20 cellular contexts compared by ENCODE assay signal in the genomic region with DNA sequence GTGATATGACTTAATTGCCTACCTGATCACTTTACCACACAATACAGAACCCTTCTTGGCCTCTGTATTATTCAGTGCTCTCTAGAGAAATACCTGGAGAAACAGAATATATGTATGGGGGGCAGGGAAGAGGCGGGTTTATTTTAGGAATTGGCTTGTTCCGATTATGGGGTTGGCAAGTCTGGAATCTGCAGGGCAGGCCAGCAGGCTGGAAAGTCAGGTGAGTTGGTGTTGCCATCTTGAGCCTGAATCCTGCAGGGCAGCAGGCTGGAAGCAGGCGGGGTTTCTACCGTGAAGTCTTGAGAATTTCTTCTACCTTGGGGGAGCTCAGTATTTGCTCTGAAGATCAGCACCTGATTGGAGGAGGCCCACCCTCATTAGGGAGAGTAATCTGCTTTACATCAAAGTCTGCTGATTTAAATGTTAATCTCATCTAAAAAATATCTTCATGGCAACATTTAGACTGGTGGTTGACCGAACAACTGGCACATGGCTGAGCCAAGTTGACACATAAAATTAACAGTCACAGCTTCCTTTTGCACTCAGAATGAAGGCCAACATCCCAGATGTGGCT.
DNase-seq lines count a peak whose midpoint lies in the region; ATAC-seq, FAIRE-seq and TF ChIP-seq lines count a peak whose summit lies in the region.
"Had no signal": no experiment of that assay in that cellular context is flagged by ENCODE, and none has a peak within 500 bp of the region (broad histone marks: within the 10 kb centered on the region; RNA-seq: fewer than 3 reads in every experiment).

No MANE protein-coding gene starts in this region.

- ATAC-seq in heart left ventricle (peak in 3 of 4 donors; percentile 64 to 68 (median 64)), K562 (no peak), gastrocnemius medialis (peak; percentile 71 to 86), HG03045 (IDR thresholded peaks at IDR 0.05; ENCODE audit: unreplicated experiment) (no peak)
- ATAC-seq: PC-3 had no signal

- H3K27me3 ChIP-seq in heart left ventricle, result no peaks in the 10 kb centered on the region
- no peaks in the 10 kb centered on the region for H3K27me3 ChIP-seq in left ventricle myocardium inferior (ENCODE audit: low read depth)
- no peaks in the 10 kb centered on the region for H3K27me3 ChIP-seq in K562 (ENCODE audit: control insufficient read depth in 2 of 2, insufficient read depth in 2 of 2, low read length in 2 of 2)
- H3K27me3 ChIP-seq in H1 (replicated peaks in 1 of 4; ENCODE audit: control insufficient read depth in 3 of 4, extremely low read depth in 1 of 4, insufficient read depth in 3 of 4, low read length in 3 of 4), result no peaks in the 10 kb centered on the region
- H3K27me3 ChIP-seq in gastrocnemius medialis, result no peaks in the 10 kb centered on the region
- H3K27me3 ChIP-seq: SJCRH30 had no signal

- POLR2A ChIA-PET in K562 (lab: Yijun Ruan, JAX) (interaction anchor here (1.0 to 1.6 kb wide), 2 partner anchors 18 to 20 kb away, joined by 5 read pairs; no protein-coding TSS in a partner anchor), H1 (lab: Charles Lee; ENCODE audit: partially characterized antibody) (no interaction called here)

- peak in 3 of 12 donors; percentile 14 to 28 (median 17) for TF ChIP-seq CTCF in heart left ventricle (IDR thresholded peaks at IDR 0.05)
- no peak for TF ChIP-seq CTCF in left ventricle myocardium inferior (IDR thresholded peaks at IDR 0.05; ENCODE audit: borderline replicate concordance)
- no peak for TF ChIP-seq CTCF in K562 (IDR thresholded peaks at IDR 0.05 in 2 of 3, conservative IDR thresholded peaks at IDR 0.05 in 1 of 3; ENCODE audit: insufficient read depth in 2 of 3, low read depth in 1 of 3, low read length in 3 of 3)
- no peak for TF ChIP-seq CTCF in H1 (IDR thresholded peaks at IDR 0.05; ENCODE audit: control extremely low read depth in 1 of 3, insufficient read depth in 1 of 3, low read depth in 1 of 3, low read length in 3 of 3)
- peak in 3 of 5 experiments; percentile 11 to 44 (median 20) for TF ChIP-seq CTCF in gastrocnemius medialis (IDR thresholded peaks at IDR 0.05 in 4 of 5, conservative IDR thresholded peaks at IDR 0.05 in 1 of 5)

- H3K9me1 ChIP-seq in K562 (ENCODE audit: control insufficient read depth, insufficient read depth, low read length), result no peaks in the 10 kb centered on the region

- H3K4me2 ChIP-seq in K562 (ENCODE audit: insufficient read depth, low read length) (no peak overlapping the region), H1 (ENCODE audit: insufficient read depth in 1 of 2, low read depth in 2 of 2, low read length in 2 of 2) (no peak overlapping the region)

- H3K79me2 ChIP-seq in K562 (ENCODE audit: control insufficient read depth, insufficient read depth, low read length) (no peaks in the 10 kb centered on the region), H1 (ENCODE audit: control insufficient read depth in 1 of 2, insufficient read depth in 2 of 2, low read length in 2 of 2) (no peaks in the 10 kb centered on the region)

- in situ Hi-C loops in K562 (cut with MboI) (no loop called here), gastrocnemius medialis (cut with MboI; ENCODE audit: low sequenced_read_pairs in 4 of 4) (loop anchor here in 2 of 4 donors (10.0 to 25.0 kb wide), 2 partner anchors 188 to 260 kb away; a partner anchor contains a TSS)

- WGBS in heart left ventricle, 4 donors, result 56 to 76% (median 71%) methylated on average over 5 of the region's 5 CpGs
- 75% methylated on average over 5 of the region's 5 CpGs for WGBS in K562 (ENCODE audit: insufficient coverage, low coverage, missing lambda C conversion rate)
- 91% methylated on average over 5 of the region's 5 CpGs; no CpG with 5 or more reads in 1 of the 2 experiments for WGBS in H1 (ENCODE audit: extremely low coverage in 1 of 2, insufficient coverage in 1 of 2, insufficient read length in 1 of 2, insufficient replicate concordance in 2 of 2, low coverage in 1 of 2, low lambda C conversion rate in 2 of 2, missing lambda C conversion rate in 1 of 2), 2 experiments

- H4K91ac ChIP-seq in H1 (replicated peaks; ENCODE audit: insufficient read length, low read length), result no peak overlapping the region

- no peak overlapping the region for H2AFZ ChIP-seq in K562 (ENCODE audit: low read depth, low read length)
- no peak overlapping the region for H2AFZ ChIP-seq in H1 (ENCODE audit: low read length)

- H3K36me3 ChIP-seq in heart left ventricle (no peaks in the 10 kb centered on the region), left ventricle myocardium inferior (no peaks in the 10 kb centered on the region), K562 (ENCODE audit: control insufficient read depth, insufficient read depth, low read length) (no peaks in the 10 kb centered on the region), H1 (ENCODE audit: control insufficient read depth in 2 of 4, insufficient read depth in 4 of 4, low read length in 3 of 4) (no peaks in the 10 kb centered on the region), gastrocnemius medialis (no peaks in the 10 kb centered on the region)
- H3K36me3 ChIP-seq: SJCRH30 had no signal

- TF ChIP-seq RAD21 in K562 (CRISPR knock-in tag; conservative IDR thresholded peaks at IDR 0.05 in 1 of 2, IDR thresholded peaks at IDR 0.05 in 1 of 2), result no peak
- peak; percentile 4 to 33; a peak in 2 of 4 replicates for TF ChIP-seq RAD21 in H1 (IDR thresholded peaks at IDR 0.05 in 1 of 2, conservative IDR thresholded peaks at IDR 0.05 in 1 of 2; ENCODE audit: low read depth in 2 of 2, low read length in 2 of 2)

- H3K23me2 ChIP-seq in H1 (ENCODE audit: low read depth, low read length), result no peaks in the 10 kb centered on the region

- H3K9me3 ChIP-seq in heart left ventricle (peaks cover 0 to 15% (median 0%) of the 10 kb centered on the region in 12 donors), left ventricle myocardium inferior (replicated peaks) (peaks cover 12% of the 10 kb centered on the region), K562 (replicated peaks; ENCODE audit: control insufficient read depth, insufficient read depth, low read depth, low read length) (no peaks in the 10 kb centered on the region), H1 (ENCODE audit: insufficient read depth in 2 of 2, low read depth in 1 of 2, low read length in 1 of 2) (0 out of 4 replicates have a peak, but pooled peaks cover 0 to 3% of the 10 kb centered on the region in 2 experiments), gastrocnemius medialis (no peaks in the 10 kb centered on the region)
- H3K9me3 ChIP-seq: SJCRH30 had no signal

- H2BK5ac ChIP-seq in H1 (ENCODE audit: low read depth, low read length), result no peak overlapping the region

- H3K18ac ChIP-seq in H1 (ENCODE audit: extremely low read depth, low read length), result no peak overlapping the region

- H4K8ac ChIP-seq in H1 (ENCODE audit: extremely low read depth, insufficient read depth, low read length), result no peak overlapping the region

- H2BK20ac ChIP-seq in H1 (ENCODE audit: low read length), result no peak overlapping the region

- TF ChIP-seq POLR2A in heart left ventricle (IDR thresholded peaks at IDR 0.05) (no peak), K562 (conservative IDR thresholded peaks at IDR 0.05) (no peak), H1 (IDR thresholded peaks at IDR 0.05; ENCODE audit: control extremely low read depth in 1 of 2, low read depth in 2 of 2, low read length in 2 of 2) (no peak), gastrocnemius medialis (IDR thresholded peaks at IDR 0.05) (no peak)

- no peak for TF ChIP-seq EP300 in K562 (IDR thresholded peaks at IDR 0.05; ENCODE audit: low read length)
- no peak for TF ChIP-seq EP300 in H1 (IDR thresholded peaks at IDR 0.05; ENCODE audit: borderline replicate concordance in 1 of 2, low read depth in 2 of 2, low read length in 2 of 2)

- H3K14ac ChIP-seq in H1 (ENCODE audit: insufficient read length), result no peak overlapping the region

- no peak overlapping the region for H2BK15ac ChIP-seq in H1 (ENCODE audit: low read length)

- H2AK5ac ChIP-seq in H1 (ENCODE audit: low read depth, low read length), result no peak overlapping the region

- CTCF ChIA-PET in K562 (lab: Yijun Ruan, JAX; ENCODE audit: low intra/inter-chr PET ratio) (no interaction called here), H1 (lab: Charles Lee; ENCODE audit: partially characterized antibody) (interaction anchor here (1.2 kb wide), 1 partner anchor 13 kb away, joined by 4 read pairs; no protein-coding TSS in a partner anchor)

- H2BK12ac ChIP-seq in H1 (ENCODE audit: low read depth, low read length), result no peak overlapping the region

- no peaks in the 10 kb centered on the region for H3K79me1 ChIP-seq in H1 (ENCODE audit: low read depth, low read length)

- no peak overlapping the region for H3K23ac ChIP-seq in H1 (ENCODE audit: insufficient read length)

- H3K4me3 ChIP-seq in heart left ventricle (no peak overlapping the region), left ventricle myocardium inferior (no peak overlapping the region), K562 (no peak overlapping the region), H1 (ENCODE audit: extremely low read depth in 1 of 4, insufficient read depth in 2 of 4, low read depth in 3 of 4, low read length in 4 of 4) (no peak overlapping the region), gastrocnemius medialis (no peak overlapping the region)
- H3K4me3 ChIP-seq: SJCRH30 had no signal

- no peak overlapping the region for H4K5ac ChIP-seq in H1 (ENCODE audit: insufficient read length, low read depth, low read length)

- H3K4me1 ChIP-seq in heart left ventricle (peaks cover 0 to 13% (median 3%) of the 10 kb centered on the region in 12 donors), left ventricle myocardium inferior (peaks cover 13% of the 10 kb centered on the region), K562 (replicated peaks in 1 of 2; ENCODE audit: control insufficient read depth in 2 of 2, insufficient read depth in 2 of 2, low read length in 2 of 2) (peaks cover 0 to 3% of the 10 kb centered on the region in 2 experiments; a peak in 3 of 5 replicates), H1 (replicated peaks in 1 of 4; ENCODE audit: control insufficient read depth in 3 of 4, insufficient read depth in 4 of 4, low read length in 3 of 4) (peaks cover 0 to 6% (median 1%) of the 10 kb centered on the region in 4 experiments; a peak in 1 of 7 replicates), gastrocnemius medialis (peaks cover 4 to 21% of the 10 kb centered on the region in 2 donors)
- H3K4me1 ChIP-seq: SJCRH30 had no signal

- no peak for FAIRE-seq in K562 (lab: Jason Lieb, UNC)
- FAIRE-seq in H1 (lab: Jason Lieb, UNC), result no peak
- FAIRE-seq: D721Med, GM12892, GM18507 had no signal

- no peak overlapping the region for H2BK120ac ChIP-seq in H1 (replicated peaks; ENCODE audit: low read depth, low read length)

- H3K9ac ChIP-seq in K562 (ENCODE audit: insufficient read depth in 1 of 2, low read depth in 2 of 2, low read length in 2 of 2) (no peak overlapping the region), H1 (replicated peaks in 1 of 4; ENCODE audit: extremely low read depth in 1 of 4, low read depth in 3 of 4, low read length in 3 of 4) (no peak overlapping the region)

- intact Hi-C loops in heart left ventricle (cut with DNase I) (loop anchor here in 4 of 10 donors (5.0 to 10.0 kb wide), 2 partner anchors 190 to 258 kb away; a partner anchor contains a TSS), left ventricle myocardium inferior (cut with micrococcal nuclease) (loop anchor here (10.0 kb wide), 1 partner anchor 190 kb away; a partner anchor contains a TSS), K562 (cut with micrococcal nuclease) (no loop called here), gastrocnemius medialis (cut with DNase I; ENCODE audit: low total_unique reads) (loop anchor here (2.0 to 5.0 kb wide), 2 partner anchors 193 to 260 kb away; a partner anchor contains a TSS), posterior cingulate gyrus (cut with DNase I) (no loop called here)

- no peak overlapping the region for H3K4ac ChIP-seq in H1 (replicated peaks; ENCODE audit: insufficient read length, low read depth, low read length)

- H3K27ac ChIP-seq in heart left ventricle (no peak overlapping the region), left ventricle myocardium inferior (replicated peaks) (no peak overlapping the region), K562 (ENCODE audit: extremely low read depth, low read depth, low read length) (no peak overlapping the region), H1 (ENCODE audit: low read depth, low read length) (no peak overlapping the region), gastrocnemius medialis (no peak overlapping the region)
- H3K27ac ChIP-seq: RWPE1, SJCRH30 had no signal

- BruUV-seq in K562 (replicated peaks; lab: Mats Ljungman, UMichigan), result no TSS peak

- H3K56ac ChIP-seq in H1 (replicated peaks; ENCODE audit: insufficient read length, low read depth, low read length), result no peak overlapping the region

- DNase-seq in heart left ventricle (no peak), left ventricle myocardium inferior (no peak), K562 (ENCODE audit: extremely low read depth in 1 of 4, low spot score in 3 of 4) (no peak), H1 (ENCODE audit: low read depth in 1 of 2, low spot score in 2 of 2) (no peak), gastrocnemius medialis (peak; percentile 34 to 37), posterior cingulate gyrus (no peak), SKM-1 treated with dmso at 0.1 percent for 144 hours (lab: John Stamatoyannopoulos, UW; ENCODE audit: unreplicated experiment) (no peak)
- DNase-seq: CD8-positive, alpha-beta memory T cell; NCI-H1417; NCI-H187; NCI-H2107; NCI-H226; NCI-H524; PC-3; SJCRH30 had no signal

- H4K20me1 ChIP-seq in K562 (replicated peaks; ENCODE audit: control insufficient read depth, insufficient read depth, low read length) (no peaks in the 10 kb centered on the region), H1 (replicated peaks in 1 of 2; ENCODE audit: control insufficient read depth in 1 of 2, insufficient read depth in 2 of 2, low read length in 2 of 2) (no peaks in the 10 kb centered on the region)

Comparison
In these comparisons a context has a peak if more than half of its experiments do, and no peak if none do; other contexts are left out.
1. ATAC-seq: peak in heart left ventricle (3 of 4) and gastrocnemius medialis (2 of 2); none in K562 (single experiment) and HG03045 (single experiment).
2. DNase-seq: peak in gastrocnemius medialis (2 of 2); none in heart left ventricle (0 of 5), left ventricle myocardium inferior (single experiment), K562 (0 of 4), H1 (0 of 2), posterior cingulate gyrus (0 of 10) and SKM-1 treated with dmso at 0.1 percent for 144 hours (single experiment).
3. CTCF ChIP-seq: peak in gastrocnemius medialis (3 of 5); none in left ventricle myocardium inferior (single experiment), K562 (0 of 3) and H1 (0 of 3).
4. intact Hi-C loops: an anchor here in left ventricle myocardium inferior (10.0 kb wide) and gastrocnemius medialis (2.0 to 5.0 kb wide); none called in K562 and posterior cingulate gyrus.